In genomic region chr19:13117772-13118423, GRCh38 we compare ENCODE assay signal across 1 cellular context.
TF ChIP-seq lines count a peak whose summit lies in the region.

Gene NACC1 (plus strand): TSS chr19:13118264. CDS start chr19:13135208, 16,944 bp downstream.

TF ChIP-seq in HepG2, 621 proteins besides CTCF, POLR2A, EP300 and RAD21 (continued from another document and continues in another):
- TF ChIP-seq AGO2 (optimal IDR thresholded peaks at IDR 0.05; ENCODE audit: low read depth, low read length) (no peak), BRCA1 (CRISPR knock-in tag; IDR thresholded peaks at IDR 0.05) (0 out of 2 replicates have a peak, but pooled peaks have one; percentile 21), WIZ (CRISPR knock-in tag; IDR thresholded peaks at IDR 0.05) (no peak), KDM4B (CRISPR knock-in tag; IDR thresholded peaks at IDR 0.05) (no peak), ZNF510 (CRISPR knock-in tag; IDR thresholded peaks at IDR 0.05; ENCODE audit: low read depth) (no peak), ZC3H13 (CRISPR knock-in tag; IDR thresholded peaks at IDR 0.05) (no peak), SALL1 (CRISPR knock-in tag; IDR thresholded peaks at IDR 0.05) (peak; percentile 58; the same call in 1 of the 2 replicates), ZFP90 (CRISPR knock-in tag; IDR thresholded peaks at IDR 0.05; ENCODE audit: borderline replicate concordance) (no peak), ZNF543 (CRISPR knock-in tag; IDR thresholded peaks at IDR 0.05) (no peak), ETS1 (CRISPR knock-in tag; IDR thresholded peaks at IDR 0.05) (no peak), KMT2A (CRISPR knock-in tag; IDR thresholded peaks at IDR 0.05) (peak; percentile 40; the same call in 1 of the 2 replicates), ZNF644 (CRISPR knock-in tag; IDR thresholded peaks at IDR 0.05; ENCODE audit: low read depth) (no peak), ZNF512B (CRISPR knock-in tag; IDR thresholded peaks at IDR 0.05; ENCODE audit: borderline replicate concordance) (no peak), GMEB2 (CRISPR knock-in tag; IDR thresholded peaks at IDR 0.05; ENCODE audit: low read depth) (no peak), MAFF (IDR thresholded peaks at IDR 0.05; ENCODE audit: low read depth, low read length) (no peak), ZNF749 (CRISPR knock-in tag; IDR thresholded peaks at IDR 0.05; ENCODE audit: borderline replicate concordance) (no peak), ZNF619 (CRISPR knock-in tag; IDR thresholded peaks at IDR 0.05) (no peak), CBFB (CRISPR knock-in tag; IDR thresholded peaks at IDR 0.05) (no peak), RCOR2 (CRISPR knock-in tag; IDR thresholded peaks at IDR 0.05) (0 out of 2 replicates have a peak, but pooled peaks have one; percentile 56), TCF7L2 (IDR thresholded peaks at IDR 0.05; ENCODE audit: low read depth, low read length) (no peak), ZNF562 (CRISPR knock-in tag; IDR thresholded peaks at IDR 0.05; ENCODE audit: borderline replicate concordance) (no peak), IRF2 (CRISPR knock-in tag; IDR thresholded peaks at IDR 0.05) (peak; percentile 51; the same call in 1 of the 2 replicates), ZNF367 (CRISPR knock-in tag; IDR thresholded peaks at IDR 0.05; ENCODE audit: borderline replicate concordance) (no peak), PRMT3 (CRISPR knock-in tag; IDR thresholded peaks at IDR 0.05; ENCODE audit: borderline replicate concordance, low read depth) (peak; percentile 48; the same call in 1 of the 2 replicates), CERS6 (CRISPR knock-in tag; IDR thresholded peaks at IDR 0.05) (no peak), TAF15 (IDR thresholded peaks at IDR 0.05; ENCODE audit: low read depth, low read length, poor library complexity, severe bottlenecking) (peak; percentile 52), FIP1L1 (IDR thresholded peaks at IDR 0.05; ENCODE audit: borderline replicate concordance, insufficient read depth, low read depth, low read length) (no peak), ZFP41 (CRISPR knock-in tag; IDR thresholded peaks at IDR 0.05; ENCODE audit: borderline replicate concordance) (no peak), ZBTB33 (CRISPR knock-in tag; IDR thresholded peaks at IDR 0.05) (no peak), ZBTB21 (CRISPR knock-in tag; IDR thresholded peaks at IDR 0.05) (no peak), ZNF547 (CRISPR knock-in tag; IDR thresholded peaks at IDR 0.05) (no peak), LRRFIP1 (CRISPR knock-in tag; conservative IDR thresholded peaks at IDR 0.05) (no peak), ZNF687 (CRISPR knock-in tag; IDR thresholded peaks at IDR 0.05) (peak; percentile 25; the same call in 1 of the 2 replicates), MEF2D (CRISPR knock-in tag; IDR thresholded peaks at IDR 0.05) (no peak), ZMYM4 (CRISPR knock-in tag; IDR thresholded peaks at IDR 0.05) (no peak), GABPA (IDR thresholded peaks at IDR 0.05; ENCODE audit: low read depth, low read length) (peak; percentile 37; the same call in 1 of the 2 replicates), GABPA (CRISPR knock-in tag; IDR thresholded peaks at IDR 0.05; ENCODE audit: low read depth) (peak; percentile 30; the same call in 1 of the 2 replicates), MXD1 (CRISPR knock-in tag; IDR thresholded peaks at IDR 0.05) (no peak), ZBTB8A (CRISPR knock-in tag; IDR thresholded peaks at IDR 0.05; ENCODE audit: borderline replicate concordance, low read depth) (no peak), ZNF503 (CRISPR knock-in tag; IDR thresholded peaks at IDR 0.05) (0 out of 2 replicates have a peak, but pooled peaks have one; percentile 46), CAMTA2 (CRISPR knock-in tag; IDR thresholded peaks at IDR 0.05; ENCODE audit: borderline replicate concordance) (no peak), ZNF614 (CRISPR knock-in tag; IDR thresholded peaks at IDR 0.05; ENCODE audit: borderline replicate concordance) (no peak)
